Comparison of ENCODE assay signal across 8 cellular contexts in the genomic region with DNA sequence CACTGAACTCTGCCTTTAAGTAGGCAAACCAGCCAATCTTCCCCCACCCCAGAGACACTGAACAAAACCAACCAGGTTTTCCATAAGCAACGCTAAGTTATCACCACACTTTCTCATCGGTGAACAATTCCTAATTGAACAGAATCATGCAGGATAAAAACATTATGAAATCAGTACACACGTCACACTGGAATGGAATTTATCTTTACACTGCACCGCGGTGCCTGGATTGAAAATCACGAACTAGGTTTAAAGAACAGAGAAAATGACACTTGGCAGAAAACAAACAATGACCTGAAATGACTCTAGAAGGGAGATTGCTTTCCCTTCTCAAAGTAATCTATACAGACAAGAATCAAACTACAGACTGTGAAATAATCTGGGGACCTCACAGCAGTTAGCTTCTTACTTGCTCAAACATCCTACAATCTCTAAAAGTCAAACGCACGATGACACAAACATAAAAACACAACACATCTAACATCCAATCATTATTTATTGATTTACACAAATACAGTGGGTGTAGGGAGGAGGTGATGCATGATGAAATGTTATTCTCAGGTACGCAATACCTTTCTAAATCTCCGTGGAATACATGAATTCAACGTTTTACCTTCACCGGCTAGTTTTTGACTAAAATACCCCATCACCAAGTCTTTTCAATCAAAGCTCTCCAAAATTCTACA. TPM values are rescaled to one million over a fixed set of nuclear protein-coding genes. Genes with fewer than 3 reads are reported as not detected.
DNase-seq lines count a peak whose midpoint lies in the region; ATAC-seq and TF ChIP-seq lines count a peak whose summit lies in the region.

No MANE protein-coding gene starts in this region.

- TF ChIP-seq POLR2A in breast epithelium (IDR thresholded peaks at IDR 0.05) (no peak), vagina (IDR thresholded peaks at IDR 0.05) (no peak)

- H3K4me1 Mint-ChIP-seq in memory B cell, result peaks cover 22% of the 10 kb centered on the region

- 0 out of 2 replicates have a peak, but pooled peaks cover 3% of the 10 kb centered on the region for H3K27me3 ChIP-seq in HUES6 (ENCODE audit: control insufficient read depth, insufficient read depth, low read length)
- no peaks in the 10 kb centered on the region for H3K27me3 ChIP-seq in breast epithelium
- H3K27me3 ChIP-seq in vagina, result no peaks in the 10 kb centered on the region

- H3K27ac ChIP-seq in HUES6 (ENCODE audit: low read depth, low read length) (no peak overlapping the region), breast epithelium (peak overlapping the region; percentile 86 to 95), vagina (peak overlapping the region; percentile 96)

- no peaks in the 10 kb centered on the region for H3K27me3 Mint-ChIP-seq in memory B cell

- H3K4me3 ChIP-seq in HUES6 (ENCODE audit: low read depth, low read length) (peak overlapping the region; percentile 96), breast epithelium (peak overlapping the region; percentile 78 to 91 (median 82)), vagina (peak overlapping the region; percentile 88)

- H3K4me1 ChIP-seq in HUES6 (ENCODE audit: control insufficient read depth, insufficient read depth, low read length), result peaks cover 10% of the 10 kb centered on the region
- H3K4me1 ChIP-seq in breast epithelium, result no peaks in the 10 kb centered on the region
- H3K4me1 ChIP-seq in vagina, result peaks cover 31% of the 10 kb centered on the region

- H3K9me3 ChIP-seq in HUES6 (ENCODE audit: control insufficient read depth, insufficient read depth, low read depth, low read length), result no peaks in the 10 kb centered on the region
- H3K9me3 ChIP-seq in breast epithelium, result no peaks in the 10 kb centered on the region
- H3K9me3 ChIP-seq in vagina, result no peaks in the 10 kb centered on the region

- ATAC-seq in memory B cell (ENCODE audit: low read depth) (no peak), GM18502 (IDR thresholded peaks at IDR 0.05; ENCODE audit: poor library complexity, unreplicated experiment) (no peak), HG02678 (IDR thresholded peaks at IDR 0.05; ENCODE audit: unreplicated experiment) (no peak)

- intact Hi-C loops in breast epithelium (cut with DNase I; ENCODE audit: low total_unique reads), result no loop called here
- intact Hi-C loops in vagina (cut with DNase I), result no loop called here

- H3K36me3 ChIP-seq in HUES6 (ENCODE audit: control insufficient read depth, insufficient read depth, low read length), result peaks cover 9% of the 10 kb centered on the region
- H3K36me3 ChIP-seq in breast epithelium, result no peaks in the 10 kb centered on the region
- peaks cover 0 to 4% of the 10 kb centered on the region in 2 donors for H3K36me3 ChIP-seq in vagina

- peak overlapping the region; percentile 83 for H3K9ac ChIP-seq in HUES6 (ENCODE audit: low read length)

- TF ChIP-seq CTCF in breast epithelium (IDR thresholded peaks at IDR 0.05) (no peak), vagina (IDR thresholded peaks at IDR 0.05) (no peak)

- peak; percentile 56 for DNase-seq in AG08395 (ENCODE audit: low spot score)
- DNase-seq in breast epithelium (ENCODE audit: low spot score in 2 of 2), result no peak
- DNase-seq in memory B cell (ENCODE audit: low spot score in 2 of 2), result no peak
- DNase-seq in vagina (ENCODE audit: extremely low spot score in 2 of 2), result no peak
- DNase-seq in NCI-H2171 treated with DMSO at 0.1 percent for 48 hours (lab: John Stamatoyannopoulos, UW), result no peak

- peak overlapping the region; percentile 88 for H3K27ac Mint-ChIP-seq in memory B cell

- H3K4me3 Mint-ChIP-seq in memory B cell, result peak overlapping the region; percentile 94

- peaks cover 2% of the 10 kb centered on the region for H3K36me3 Mint-ChIP-seq in memory B cell

- H3K9me3 Mint-ChIP-seq in memory B cell, result no peaks in the 10 kb centered on the region

RNA-seq across cellular contexts. Expression of a gene that starts 1.9 kb away (rescaled TPM):
- 10 to 100 TPM; 37.8 to 52.4 (median 50.8) TPM for total RNA-seq in breast epithelium
- 39.3 TPM for total RNA-seq in vagina
